ENCODE assay signal across 10 cellular contexts in the genomic region with DNA sequence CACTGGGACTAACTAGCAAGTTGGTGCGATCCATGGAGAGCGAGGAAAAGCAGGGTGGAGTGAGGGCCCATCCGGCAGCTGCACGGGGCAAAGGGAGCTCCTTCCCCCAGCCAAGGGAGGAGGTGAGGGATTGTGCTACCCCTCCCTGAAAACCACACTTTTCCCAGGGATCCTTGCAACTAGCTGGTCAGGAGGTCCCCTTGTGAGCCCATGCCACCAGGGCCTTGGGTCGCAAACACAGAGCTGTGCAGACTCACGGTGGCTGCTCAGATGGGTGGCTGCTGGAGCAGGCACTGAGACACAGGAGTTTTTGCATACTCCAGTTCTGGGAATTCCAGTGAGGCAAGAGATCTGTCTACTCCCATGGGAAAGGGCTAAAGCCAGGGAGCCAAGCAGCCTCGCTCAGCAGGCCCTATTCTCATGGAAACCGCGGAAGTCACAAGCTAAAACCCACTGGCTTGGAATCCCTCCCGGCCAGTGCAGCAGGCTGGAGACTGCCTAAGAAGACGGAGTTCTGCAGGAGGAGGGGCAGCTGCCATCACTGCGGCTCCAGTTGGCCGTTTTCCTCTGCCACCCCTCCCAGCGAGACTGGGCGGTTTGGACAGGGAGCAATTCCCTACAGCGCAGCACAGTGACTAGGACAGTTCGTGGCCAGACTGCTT. TPM values are rescaled to one million over a fixed set of nuclear protein-coding genes. Genes with fewer than 3 reads are reported as not detected.
A peak's percentile ranks its signal among the peaks of the same experiment; 100 is the strongest.
DNase-seq lines count a peak whose midpoint lies in the region; ATAC-seq and TF ChIP-seq lines count a peak whose summit lies in the region.
"Had no signal": no experiment of that assay in that cellular context is flagged by ENCODE, and none has a peak within 500 bp of the region (broad histone marks: within the 10 kb centered on the region; RNA-seq: fewer than 3 reads in every experiment).

No MANE protein-coding gene starts in this region.

- H3K27ac ChIP-seq in substantia nigra (ENCODE audit: low read depth, low read length, poor library complexity, severe bottlenecking), result peak overlapping the region; percentile 21
- H3K27ac ChIP-seq: thyroid gland had no signal

- peak; percentile 86 for DNase-seq in M059J (ENCODE audit: low read depth)
- peak; percentile 63 for DNase-seq in cerebellar cortex (ENCODE audit: low spot score)
- DNase-seq in islet precursor cell, result peak; percentile 83
- DNase-seq in substantia nigra (lab: John Stamatoyannopoulos, UW), result peak in 46 of 49 donors; percentile 5 to 85 (median 58)
- no peak for DNase-seq in stimulated activated CD8-positive, alpha-beta memory T cell treated with anti-CD3 and anti-CD28 coated beads, Interleukin-4, amount 100 ng/mL, for 48 hours
- no peak for DNase-seq in T-helper 17 cell
- DNase-seq in stimulated activated naive CD8-positive, alpha-beta T cell treated with anti-CD3 and anti-CD28 coated beads, Interleukin-15, Interleukin-2, amounts not matched to agents 100 U/mL and 50 U/mL, for 24 hours, result no peak
- DNase-seq in CD14-positive monocyte (ENCODE audit: low spot score), result no peak
- DNase-seq: Kasumi-1 had no signal

- TF ChIP-seq CTCF in CD14-positive monocyte (IDR thresholded peaks at IDR 0.05), result no peak

- ATAC-seq in T-helper 17 cell, result no peak
- ATAC-seq in stimulated activated naive CD8-positive, alpha-beta T cell treated with anti-CD3 and anti-CD28 coated beads, Interleukin-15, Interleukin-2, amounts not matched to agents 100 U/mL and 50 U/mL, for 24 hours, result no peak

- H3K27ac Mint-ChIP-seq in T-helper 17 cell, result no peak overlapping the region
- H3K27ac Mint-ChIP-seq in CD14-positive monocyte, result no peak overlapping the region

- H3K27me3 Mint-ChIP-seq in T-helper 17 cell (peaks cover 9% of the 10 kb centered on the region), CD14-positive monocyte (ENCODE audit: low read depth in 3 of 3) (peaks cover 3 to 6% (median 3%) of the 10 kb centered on the region in 3 donors)

- no peaks in the 10 kb centered on the region for H3K9me3 ChIP-seq in T-helper 17 cell (ENCODE audit: control insufficient read depth, low read length, poor library complexity, severe bottlenecking)
- H3K9me3 ChIP-seq: thyroid gland had no signal

- H3K36me3 Mint-ChIP-seq in T-helper 17 cell (ENCODE audit: low read depth), result no peaks in the 10 kb centered on the region
- peaks cover 16 to 21% of the 10 kb centered on the region in 2 donors for H3K36me3 Mint-ChIP-seq in CD14-positive monocyte

- H3K4me3 Mint-ChIP-seq in T-helper 17 cell, result no peak overlapping the region
- H3K4me3 Mint-ChIP-seq in CD14-positive monocyte, result no peak overlapping the region

- H3K4me1 Mint-ChIP-seq in T-helper 17 cell, result no peaks in the 10 kb centered on the region
- H3K4me1 Mint-ChIP-seq in CD14-positive monocyte, result peaks cover 5% of the 10 kb centered on the region

- peaks cover 6 to 15% (median 12%) of the 10 kb centered on the region in 7 donors for H3K9me3 Mint-ChIP-seq in CD14-positive monocyte

- intact Hi-C loops in CD14-positive monocyte (cut with micrococcal nuclease), result no loop called here

RNA-seq across cellular contexts. Expression of a gene that starts 10.9 kb away (rescaled TPM):
- not detected in 2 replicates for total RNA-seq in M059J (2014; rRNA removed; shearing (Covaris generic))
- total RNA-seq in T-helper 17 cell, result not detected
- not detected for polyA plus RNA-seq in CD14-positive monocyte

RNA-seq across cellular contexts. Expression of a gene that starts 22.5 kb away (rescaled TPM):
- total RNA-seq in M059J (2014; rRNA removed; shearing (Covaris generic)), result 0.96 TPM in 1 of 2 replicates, not detected in the other
- 1 to 10 TPM; 1.4 to 2.7 TPM for total RNA-seq in T-helper 17 cell
- polyA plus RNA-seq in CD14-positive monocyte, result 100 to 1,000 TPM; 297 to 365 TPM

Comparison
In these comparisons a context has a peak if more than half of its experiments do, and no peak if none do; other contexts are left out.
1. DNase-seq: peak in M059J (single experiment), cerebellar cortex (single experiment), islet precursor cell (single experiment) and substantia nigra (46 of 49); none in stimulated activated CD8-positive, alpha-beta memory T cell treated with anti-CD3 and anti-CD28 coated beads, Interleukin-4, amount 100 ng/mL, for 48 hours (single experiment), T-helper 17 cell (0 of 3), stimulated activated naive CD8-positive, alpha-beta T cell treated with anti-CD3 and anti-CD28 coated beads, Interleukin-15, Interleukin-2, amounts not matched to agents 100 U/mL and 50 U/mL, for 24 hours (single experiment) and CD14-positive monocyte (single experiment).